Comparison of ENCODE assay signal across 8 cellular contexts in genomic region chr10:12130237-12130872, GRCh38. TPM values are rescaled to one million over a fixed set of nuclear protein-coding genes. Genes with fewer than 3 reads are reported as not detected.
A peak's percentile ranks its signal among the peaks of the same experiment; 100 is the strongest.
DNase-seq lines count a peak whose midpoint lies in the region; ATAC-seq and TF ChIP-seq lines count a peak whose summit lies in the region.

No MANE protein-coding gene starts in this region.

- H3K27ac Mint-ChIP-seq in activated naive CD8-positive, alpha-beta T cell treated with anti-CD3 and anti-CD28 coated beads, Interleukin-2, amount 10 ng/mL, durations not matched to agents 7 days and 5 days: peak overlapping the region; percentile 77

- no peaks in the 10 kb centered on the region for H3K27me3 ChIP-seq in osteoblast (ENCODE audit: insufficient read depth, low read length)

- ATAC-seq in GM18909 (IDR thresholded peaks at IDR 0.05; ENCODE audit: poor library complexity, unreplicated experiment) (peak; percentile 53), HG03442 (IDR thresholded peaks at IDR 0.05; ENCODE audit: unreplicated experiment) (peak; percentile 37)
- peak; percentile 32 for ATAC-seq in activated naive CD8-positive, alpha-beta T cell treated with anti-CD3 and anti-CD28 coated beads, Interleukin-2, amount 10 ng/mL, durations not matched to agents 7 days and 5 days (ENCODE audit: low read depth)

- H3K9me3 ChIP-seq in osteoblast (ENCODE audit: low read depth, low read length): no peaks in the 10 kb centered on the region

- peak overlapping the region; percentile 97 for H2AFZ ChIP-seq in osteoblast (ENCODE audit: low read length)

- H3K79me2 ChIP-seq in osteoblast (ENCODE audit: insufficient read depth, low read length): peaks cover 34% of the 10 kb centered on the region

- POLR2A ChIA-PET in activated naive CD8-positive, alpha-beta T cell treated with anti-CD3 and anti-CD28 coated beads, Interleukin-2, amount 10 ng/mL, durations not matched to agents 7 days and 5 days (lab: Charles Lee): interaction anchor here (1.0 to 1.7 kb wide), 2 partner anchors 65 to 88 kb away, joined by 6 to 9 read pairs; partner anchors contain the start of genes CDC123, NUDT5 and UPF2

- TF ChIP-seq CTCF in osteoblast (IDR thresholded peaks at IDR 0.05; ENCODE audit: extremely low read depth, low read depth, low read length): peak; percentile 74

- H3K36me3 Mint-ChIP-seq in activated naive CD8-positive, alpha-beta T cell treated with anti-CD3 and anti-CD28 coated beads, Interleukin-2, amount 10 ng/mL, durations not matched to agents 7 days and 5 days: peaks cover 14% of the 10 kb centered on the region

- H3K4me3 ChIP-seq in osteoblast (ENCODE audit: insufficient read depth, low read length): peak overlapping the region; percentile 90

- H3K4me2 ChIP-seq in osteoblast (ENCODE audit: insufficient read depth, low read length): peak overlapping the region; percentile 100

- peak overlapping the region; percentile 83 for H3K27ac ChIP-seq in osteoblast (ENCODE audit: low read depth, low read length)

- peaks cover 18% of the 10 kb centered on the region for H3K4me1 Mint-ChIP-seq in activated naive CD8-positive, alpha-beta T cell treated with anti-CD3 and anti-CD28 coated beads, Interleukin-2, amount 10 ng/mL, durations not matched to agents 7 days and 5 days

- no peaks in the 10 kb centered on the region for H3K27me3 Mint-ChIP-seq in activated naive CD8-positive, alpha-beta T cell treated with anti-CD3 and anti-CD28 coated beads, Interleukin-2, amount 10 ng/mL, durations not matched to agents 7 days and 5 days

- H4K20me1 ChIP-seq in osteoblast (ENCODE audit: insufficient read depth, low read length): peaks cover 14% of the 10 kb centered on the region

- H3K4me3 Mint-ChIP-seq in activated naive CD8-positive, alpha-beta T cell treated with anti-CD3 and anti-CD28 coated beads, Interleukin-2, amount 10 ng/mL, durations not matched to agents 7 days and 5 days: peak overlapping the region; percentile 93

- peaks cover 10% of the 10 kb centered on the region for H3K36me3 ChIP-seq in osteoblast (ENCODE audit: insufficient read depth, low read length)

- DNase-seq in COR-L47 (lab: John Stamatoyannopoulos, UW) (peak; percentile 40), NOMO-1 treated with DMSO at 0.1 percent for 48 hours (lab: John Stamatoyannopoulos, UW; ENCODE audit: unreplicated experiment) (peak; percentile 62), glomerular visceral epithelial cell (ENCODE audit: extremely low spot score) (peak; percentile 63), osteoblast (ENCODE audit: insufficient read length, low spot score, missing footprints) (peak; percentile 94), posterior vena cava (ENCODE audit: low spot score) (no peak)
- DNase-seq in activated naive CD8-positive, alpha-beta T cell treated with anti-CD3 and anti-CD28 coated beads, Interleukin-2, amount 10 ng/mL, durations not matched to agents 7 days and 5 days: peak; percentile 36

- intact Hi-C loops in posterior vena cava (cut with DNase I): loop anchor here in 1 of 2 donors (5.0 kb wide), 1 partner anchor 1972 kb away; no protein-coding TSS in a partner anchor

- peaks cover 7% of the 10 kb centered on the region for H3K4me1 ChIP-seq in osteoblast (ENCODE audit: insufficient read depth, low read length)

- no peaks in the 10 kb centered on the region for H3K9me3 Mint-ChIP-seq in activated naive CD8-positive, alpha-beta T cell treated with anti-CD3 and anti-CD28 coated beads, Interleukin-2, amount 10 ng/mL, durations not matched to agents 7 days and 5 days

RNA-seq across cellular contexts. Expression of gene SEC61A2, which starts 0.9 kb away (rescaled TPM):
- total RNA-seq in activated naive CD8-positive, alpha-beta T cell treated with anti-CD3 and anti-CD28 coated beads, Interleukin-2, amount 10 ng/mL, durations not matched to agents 7 days and 5 days: 10 to 100 TPM; 13.2 to 14.5 TPM
- total RNA-seq in osteoblast (9.4 and 13.8 TPM in 2 replicates), posterior vena cava (1 to 10 TPM; 5.9 to 7.4 TPM)
